22 cellular contexts compared by ENCODE assay signal in the genomic region with DNA sequence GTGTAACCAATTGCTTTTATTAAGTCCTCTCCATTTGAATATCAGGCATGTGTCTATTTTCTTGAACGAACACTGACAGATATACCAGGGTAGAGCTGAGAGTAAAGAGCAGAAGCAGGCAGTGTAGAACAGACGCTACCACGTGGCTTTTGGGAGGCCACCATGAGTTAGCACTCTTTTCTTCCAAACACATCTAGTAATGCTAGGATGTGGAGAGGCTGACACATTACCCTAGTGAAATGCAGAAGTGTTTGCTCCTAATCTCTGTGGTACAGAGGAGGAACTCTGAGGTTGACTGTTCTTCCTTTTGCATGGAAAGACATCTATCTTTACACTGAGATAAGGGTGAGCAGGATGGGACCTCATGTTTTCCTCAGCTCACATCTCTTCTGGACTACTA.
DNase-seq lines count a peak whose midpoint lies in the region; ATAC-seq and TF ChIP-seq lines count a peak whose summit lies in the region.
"Had no signal": no experiment of that assay in that cellular context is flagged by ENCODE, and none has a peak within 500 bp of the region (broad histone marks: within the 10 kb centered on the region; RNA-seq: fewer than 3 reads in every experiment).

No MANE protein-coding gene starts in this region.

- no peaks in the 10 kb centered on the region for H3K9me2 ChIP-seq in hepatocyte (replicated peaks; ENCODE audit: insufficient read depth)

- no peak overlapping the region for H2AFZ ChIP-seq in hepatocyte
- H2AFZ ChIP-seq: neural progenitor cell had no signal

- H3K9ac ChIP-seq in endodermal cell (ENCODE audit: extremely low read depth, low read length, poor library complexity, severe bottlenecking), result no peak overlapping the region
- H3K9ac ChIP-seq: neural progenitor cell had no signal

- no peaks in the 10 kb centered on the region for H3K27me3 ChIP-seq in HL-60 (ENCODE audit: insufficient read depth, poor library complexity, severe bottlenecking)
- no peaks in the 10 kb centered on the region for H3K27me3 ChIP-seq in hepatocyte
- no peaks in the 10 kb centered on the region for H3K27me3 ChIP-seq in endodermal cell (ENCODE audit: control insufficient read depth, insufficient read depth, low read length, poor library complexity, severe bottlenecking)
- H3K27me3 ChIP-seq: neural progenitor cell, SJCRH30 had no signal

- ATAC-seq in HG03280 (IDR thresholded peaks at IDR 0.05; ENCODE audit: unreplicated experiment), result no peak
- ATAC-seq: psoas muscle had no signal

- H3K36me3 Mint-ChIP-seq in dendritic cell treated with granulocyte-macrophage colony-stimulating factor and Interleukin-4, amounts not matched to agents 40 ng/mL and 50 ng/mL, for 4 days (ENCODE audit: low read depth), result no peaks in the 10 kb centered on the region
- H3K36me3 Mint-ChIP-seq in endodermal cell (ENCODE audit: low read depth), result peaks cover 12% of the 10 kb centered on the region
- H3K36me3 Mint-ChIP-seq: CD8-positive, alpha-beta memory T cell; mesothelial cell of epicardium; neural progenitor cell had no signal

- no peaks in the 10 kb centered on the region for H4K20me1 ChIP-seq in hepatocyte (ENCODE audit: insufficient read depth, poor library complexity, severe bottlenecking)

- H3K4me1 Mint-ChIP-seq in dendritic cell treated with granulocyte-macrophage colony-stimulating factor and Interleukin-4, amounts not matched to agents 40 ng/mL and 50 ng/mL, for 4 days (ENCODE audit: low read depth), result peaks cover 17% of the 10 kb centered on the region
- H3K4me1 Mint-ChIP-seq in endodermal cell, result peaks cover 1% of the 10 kb centered on the region
- H3K4me1 Mint-ChIP-seq: CD8-positive, alpha-beta memory T cell; neural progenitor cell had no signal

- no peak for TF ChIP-seq CTCF in HL-60 (IDR thresholded peaks at IDR 0.05; ENCODE audit: insufficient read depth, low read length)
- no peak for TF ChIP-seq CTCF in hepatocyte (IDR thresholded peaks at IDR 0.05; ENCODE audit: poor library complexity)
- no peak for TF ChIP-seq CTCF in endodermal cell (conservative IDR thresholded peaks at IDR 0.05)

- no peaks in the 10 kb centered on the region for H3K9me3 Mint-ChIP-seq in dendritic cell treated with granulocyte-macrophage colony-stimulating factor and Interleukin-4, amounts not matched to agents 40 ng/mL and 50 ng/mL, for 4 days
- no peaks in the 10 kb centered on the region for H3K9me3 Mint-ChIP-seq in endodermal cell
- H3K9me3 Mint-ChIP-seq: CD8-positive, alpha-beta memory T cell; neural progenitor cell; T-helper 2 cell treated with Interferon-gamma antibody and Interleukin-4, amounts not matched to agents 5 μg/mL and 100 μg/mL, for 36 hours had no signal

- H3K36me3 ChIP-seq in hepatocyte (replicated peaks; ENCODE audit: insufficient read depth, low read depth) (no peaks in the 10 kb centered on the region), endodermal cell (ENCODE audit: control insufficient read depth, insufficient read depth, low read length) (no peaks in the 10 kb centered on the region)
- H3K36me3 ChIP-seq: neural progenitor cell, SJCRH30 had no signal

- peak; percentile 86 to 91 for DNase-seq in AML-193 (lab: John Stamatoyannopoulos, UW)
- peak; percentile 31 to 87 for DNase-seq in HL-60 (ENCODE audit: low read depth in 1 of 2, low spot score in 1 of 2)
- DNase-seq in OCI-M1 (lab: John Stamatoyannopoulos, UW), result peak; percentile 96
- no peak for DNase-seq in hepatocyte (ENCODE audit: low spot score)
- no peak for DNase-seq in HPDE6-E6E7 (ENCODE audit: extremely low spot score)
- DNase-seq in endodermal cell, result no peak
- DNase-seq: ACHN; activated CD4-positive, CD25-positive, alpha-beta regulatory T cell treated with anti-CD3 and anti-CD28 coated beads, Interleukin-2, amount 50 U/mL, for 72 hours; activated CD8-positive, alpha-beta memory T cell treated with anti-CD3 and anti-CD28 coated beads, Interleukin-2, amount 50 U/mL, for 4 hours; CD8-positive, alpha-beta memory T cell; dorsolateral prefrontal cortex; NCI-H1105; NCI-H510A; psoas muscle; SJCRH30; small intestine; stimulated activated CD4-positive, alpha-beta T cell treated with anti-CD3 and anti-CD28 coated beads, Interleukin-2, amount 100 ng/mL, for 48 hours had no signal

- H3K9me3 ChIP-seq in hepatocyte (ENCODE audit: low read depth), result no peaks in the 10 kb centered on the region
- H3K9me3 ChIP-seq in endodermal cell (ENCODE audit: control insufficient read depth, low read length), result no peaks in the 10 kb centered on the region
- H3K9me3 ChIP-seq: psoas muscle, SJCRH30 had no signal

- H3K4me3 Mint-ChIP-seq in dendritic cell treated with granulocyte-macrophage colony-stimulating factor and Interleukin-4, amounts not matched to agents 40 ng/mL and 50 ng/mL, for 4 days, result no peak overlapping the region
- H3K4me3 Mint-ChIP-seq in endodermal cell, result no peak overlapping the region
- H3K4me3 Mint-ChIP-seq: CD8-positive, alpha-beta memory T cell; mesothelial cell of epicardium; neural progenitor cell; T-helper 2 cell treated with Interferon-gamma antibody and Interleukin-4, amounts not matched to agents 5 μg/mL and 100 μg/mL, for 36 hours had no signal

- WGBS in hepatocyte (ENCODE audit: low lambda C conversion rate, missing lambda C conversion rate), result 88% methylated on average over 3 of the region's 3 CpGs
- 93 to 100% methylated on average over 2 to 3 of the region's 3 CpGs for WGBS in endodermal cell (ENCODE audit: insufficient coverage in 1 of 2, insufficient read length in 1 of 2), 2 experiments

- no peak overlapping the region for H3K4me2 ChIP-seq in hepatocyte
- H3K4me2 ChIP-seq: neural progenitor cell had no signal

- H3K4me1 ChIP-seq in hepatocyte (ENCODE audit: insufficient read depth), result no peaks in the 10 kb centered on the region
- H3K4me1 ChIP-seq in endodermal cell (ENCODE audit: control insufficient read depth, insufficient read depth, low read length), result no peaks in the 10 kb centered on the region
- H3K4me1 ChIP-seq: neural progenitor cell, psoas muscle, SJCRH30 had no signal

- H3K27ac ChIP-seq in HL-60 (replicated peaks) (peak overlapping the region; percentile 68), hepatocyte (no peak overlapping the region), endodermal cell (ENCODE audit: low read depth, low read length) (no peak overlapping the region)
- H3K27ac ChIP-seq: dorsolateral prefrontal cortex, neural progenitor cell, psoas muscle, SJCRH30 had no signal

- peak overlapping the region; percentile 70 for H3K27ac Mint-ChIP-seq in dendritic cell treated with granulocyte-macrophage colony-stimulating factor and Interleukin-4, amounts not matched to agents 40 ng/mL and 50 ng/mL, for 4 days
- H3K27ac Mint-ChIP-seq in endodermal cell, result no peak overlapping the region
- H3K27ac Mint-ChIP-seq: CD8-positive, alpha-beta memory T cell; mesothelial cell of epicardium; neural progenitor cell; T-helper 2 cell treated with Interferon-gamma antibody and Interleukin-4, amounts not matched to agents 5 μg/mL and 100 μg/mL, for 36 hours had no signal

- H3K4me3 ChIP-seq in HL-60 (replicated peaks; ENCODE audit: insufficient read depth, low read length) (no peak overlapping the region), hepatocyte (no peak overlapping the region), endodermal cell (ENCODE audit: low read length) (no peak overlapping the region)
- H3K4me3 ChIP-seq: dorsolateral prefrontal cortex, neural progenitor cell, psoas muscle, SJCRH30 had no signal

- H3K27me3 Mint-ChIP-seq in dendritic cell treated with granulocyte-macrophage colony-stimulating factor and Interleukin-4, amounts not matched to agents 40 ng/mL and 50 ng/mL, for 4 days, result no peaks in the 10 kb centered on the region
- no peaks in the 10 kb centered on the region for H3K27me3 Mint-ChIP-seq in endodermal cell (ENCODE audit: insufficient read depth)

- intact Hi-C loops in dendritic cell treated with granulocyte-macrophage colony-stimulating factor and Interleukin-4, amounts not matched to agents 40 ng/mL and 50 ng/mL, for 4 days (cut with micrococcal nuclease), result no loop called here

- no peaks in the 10 kb centered on the region for H3K79me2 ChIP-seq in hepatocyte

Comparison
In these comparisons a context has a peak if more than half of its experiments do, and no peak if none do; other contexts are left out.
1. DNase-seq: peak in AML-193 (2 of 2), HL-60 (2 of 2) and OCI-M1 (single experiment); none in hepatocyte (single experiment), HPDE6-E6E7 (single experiment) and endodermal cell (single experiment).